In the genomic region with DNA sequence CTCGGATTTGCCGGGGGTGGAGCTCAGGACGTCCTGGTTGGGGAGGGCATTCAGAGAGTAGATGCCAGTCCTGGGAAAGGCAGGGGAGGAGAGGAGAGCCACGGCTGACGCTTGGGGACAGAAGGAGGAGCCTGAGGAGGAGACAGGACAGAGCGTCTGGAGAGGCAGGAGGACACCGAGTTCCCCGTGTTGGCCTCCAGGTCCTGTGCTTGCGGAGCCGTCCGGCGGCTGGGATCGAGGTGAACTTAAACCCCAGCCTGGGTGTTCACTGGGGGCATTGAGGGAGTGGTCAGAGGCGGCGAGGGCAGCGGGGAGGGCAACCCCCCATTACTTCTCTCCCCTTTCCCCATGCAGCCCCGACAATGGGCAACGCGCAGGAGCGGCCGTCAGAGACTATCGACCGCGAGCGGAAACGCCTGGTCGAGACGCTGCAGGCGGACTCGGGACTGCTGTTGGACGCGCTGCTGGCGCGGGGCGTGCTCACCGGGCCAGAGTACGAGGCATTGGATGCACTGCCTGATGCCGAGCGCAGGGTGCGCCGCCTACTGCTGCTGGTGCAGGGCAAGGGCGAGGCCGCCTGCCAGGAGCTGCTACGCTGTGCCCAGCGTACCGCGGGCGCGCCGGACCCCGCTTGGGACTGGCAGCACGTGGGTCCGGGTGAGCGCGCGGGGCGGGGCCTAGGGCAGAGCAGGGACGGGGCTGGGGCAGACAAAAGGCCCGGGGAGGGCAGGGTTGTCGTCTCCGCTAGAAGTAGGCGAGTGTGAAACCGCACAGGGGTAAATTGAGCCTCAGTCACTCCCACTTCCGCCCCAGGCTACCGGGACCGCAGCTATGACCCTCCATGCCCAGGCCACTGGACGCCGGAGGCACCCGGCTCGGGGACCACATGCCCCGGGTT, we compare ENCODE assay signal across 8 cellular contexts. TPM values are rescaled to one million over a fixed set of nuclear protein-coding genes. Genes with fewer than 3 reads are reported as not detected.
DNase-seq lines count a peak whose midpoint lies in the region; ATAC-seq and TF ChIP-seq lines count a peak whose summit lies in the region.

No MANE protein-coding gene starts in this region.

- DNase-seq in NCI-H345 (lab: John Stamatoyannopoulos, UW) (peak; percentile 47), NCI-H345 treated with DMSO at 0.1 percent for 48 hours (lab: John Stamatoyannopoulos, UW; ENCODE audit: unreplicated experiment) (no peak), NCI-H226 (peak; percentile 95), lower lobe of right lung (peak; percentile 93)
- DNase-seq in activated CD4-positive, alpha-beta memory T cell treated with anti-CD3 and anti-CD28 coated beads, Interleukin-2, amount 10 ng/mL, durations not matched to agents 7 days and 5 days, result peak; percentile 77
- DNase-seq in effector memory CD4-positive, alpha-beta T cell, result peak; percentile 47 to 63 (median 63)

- peaks cover 42% of the 10 kb centered on the region for H3K36me3 Mint-ChIP-seq in activated CD4-positive, alpha-beta memory T cell treated with anti-CD3 and anti-CD28 coated beads, Interleukin-2, amount 10 ng/mL, durations not matched to agents 7 days and 5 days (ENCODE audit: low read depth)
- H3K36me3 Mint-ChIP-seq in stimulated activated memory B cell treated with anti-CD40 and anti-IgM and Interleukin-4, amounts not matched to agents 10 μg/mL and 1 μg/mL and 100 μg/mL, for 72 hours, result no peaks in the 10 kb centered on the region

- peaks cover 35% of the 10 kb centered on the region for H3K27me3 Mint-ChIP-seq in activated CD4-positive, alpha-beta memory T cell treated with anti-CD3 and anti-CD28 coated beads, Interleukin-2, amount 10 ng/mL, durations not matched to agents 7 days and 5 days
- H3K27me3 Mint-ChIP-seq in stimulated activated memory B cell treated with anti-CD40 and anti-IgM and Interleukin-4, amounts not matched to agents 10 μg/mL and 1 μg/mL and 100 μg/mL, for 72 hours, result peaks cover 87% of the 10 kb centered on the region

- no peak overlapping the region for H3K27ac ChIP-seq in effector memory CD4-positive, alpha-beta T cell (ENCODE audit: insufficient read depth, low read length, poor library complexity, severe bottlenecking)
- H3K27ac ChIP-seq in lower lobe of right lung, result peak overlapping the region; percentile 87

- intact Hi-C loops in lower lobe of right lung (cut with DNase I), result no loop called here

- peaks cover 63% of the 10 kb centered on the region for H3K4me1 Mint-ChIP-seq in activated CD4-positive, alpha-beta memory T cell treated with anti-CD3 and anti-CD28 coated beads, Interleukin-2, amount 10 ng/mL, durations not matched to agents 7 days and 5 days
- H3K4me1 Mint-ChIP-seq in stimulated activated memory B cell treated with anti-CD40 and anti-IgM and Interleukin-4, amounts not matched to agents 10 μg/mL and 1 μg/mL and 100 μg/mL, for 72 hours, result peaks cover 38% of the 10 kb centered on the region

- no peaks in the 10 kb centered on the region for H3K9me3 ChIP-seq in effector memory CD4-positive, alpha-beta T cell (ENCODE audit: control insufficient read depth, low read length)
- H3K9me3 ChIP-seq in lower lobe of right lung, result no peaks in the 10 kb centered on the region

- CTCF ChIA-PET in activated CD4-positive, alpha-beta memory T cell treated with anti-CD3 and anti-CD28 coated beads, Interleukin-2, amount 10 ng/mL, durations not matched to agents 7 days and 5 days (lab: Charles Lee), result interaction anchor here (0.8 to 4.2 kb wide), 7 partner anchors 8 to 196 kb away, joined by 3 to 15 read pairs (median 5); no protein-coding TSS in a partner anchor

- ATAC-seq in HG02852 (IDR thresholded peaks at IDR 0.05; ENCODE audit: unreplicated experiment) (peak; percentile 46), lower lobe of right lung (peak; percentile 79 to 83)
- ATAC-seq in stimulated activated memory B cell treated with anti-CD40 and anti-IgM and Interleukin-4, amounts not matched to agents 10 μg/mL and 1 μg/mL and 100 μg/mL, for 72 hours, result peak; percentile 76

- no peaks in the 10 kb centered on the region for H3K9me3 Mint-ChIP-seq in activated CD4-positive, alpha-beta memory T cell treated with anti-CD3 and anti-CD28 coated beads, Interleukin-2, amount 10 ng/mL, durations not matched to agents 7 days and 5 days
- H3K9me3 Mint-ChIP-seq in stimulated activated memory B cell treated with anti-CD40 and anti-IgM and Interleukin-4, amounts not matched to agents 10 μg/mL and 1 μg/mL and 100 μg/mL, for 72 hours, result no peaks in the 10 kb centered on the region

- H3K27ac Mint-ChIP-seq in activated CD4-positive, alpha-beta memory T cell treated with anti-CD3 and anti-CD28 coated beads, Interleukin-2, amount 10 ng/mL, durations not matched to agents 7 days and 5 days, result peak overlapping the region; percentile 52
- peak overlapping the region; percentile 65 for H3K27ac Mint-ChIP-seq in stimulated activated memory B cell treated with anti-CD40 and anti-IgM and Interleukin-4, amounts not matched to agents 10 μg/mL and 1 μg/mL and 100 μg/mL, for 72 hours

- H3K27me3 ChIP-seq in effector memory CD4-positive, alpha-beta T cell (replicated peaks; ENCODE audit: control insufficient read depth, insufficient read depth, low read length, poor library complexity, severe bottlenecking), result peaks cover 6% of the 10 kb centered on the region
- H3K27me3 ChIP-seq in lower lobe of right lung (ENCODE audit: low read depth), result no peaks in the 10 kb centered on the region

- peak overlapping the region; percentile 33 for H3K4me3 ChIP-seq in effector memory CD4-positive, alpha-beta T cell (ENCODE audit: insufficient read depth, low read depth, low read length, poor library complexity, severe bottlenecking)
- peak overlapping the region; percentile 59 for H3K4me3 ChIP-seq in lower lobe of right lung

- H3K36me3 ChIP-seq in effector memory CD4-positive, alpha-beta T cell (ENCODE audit: control insufficient read depth, insufficient read depth, low read length), result no peaks in the 10 kb centered on the region
- H3K36me3 ChIP-seq in lower lobe of right lung, result peaks cover 7% of the 10 kb centered on the region

- peaks cover 40% of the 10 kb centered on the region for H3K4me1 ChIP-seq in effector memory CD4-positive, alpha-beta T cell (ENCODE audit: control insufficient read depth, insufficient read depth, low read length, poor library complexity, severe bottlenecking)
- H3K4me1 ChIP-seq in lower lobe of right lung, result peaks cover 86% of the 10 kb centered on the region

- POLR2A ChIA-PET in activated CD4-positive, alpha-beta memory T cell treated with anti-CD3 and anti-CD28 coated beads, Interleukin-2, amount 10 ng/mL, durations not matched to agents 7 days and 5 days (lab: Charles Lee), result interaction anchor here (0.6 to 13.2 kb wide), 5 partner anchors 9 to 198 kb away, joined by 3 to 204 read pairs (median 5); partner anchors contain the start of genes FBXL8, HSF4, MATCAP1 and TRADD

- TF ChIP-seq CTCF in lower lobe of right lung (IDR thresholded peaks at IDR 0.05), result peak; percentile 44

- H3K4me3 Mint-ChIP-seq in activated CD4-positive, alpha-beta memory T cell treated with anti-CD3 and anti-CD28 coated beads, Interleukin-2, amount 10 ng/mL, durations not matched to agents 7 days and 5 days, result peak overlapping the region; percentile 78
- H3K4me3 Mint-ChIP-seq in stimulated activated memory B cell treated with anti-CD40 and anti-IgM and Interleukin-4, amounts not matched to agents 10 μg/mL and 1 μg/mL and 100 μg/mL, for 72 hours, result peak overlapping the region; percentile 79

RNA-seq across cellular contexts. Expression of gene NOL3, which starts 3.7 kb away (rescaled TPM):
- 10 to 100 TPM; 35.6 to 36.7 TPM for total RNA-seq in activated CD4-positive, alpha-beta memory T cell treated with anti-CD3 and anti-CD28 coated beads, Interleukin-2, amount 10 ng/mL, durations not matched to agents 7 days and 5 days
- 55.6 TPM for total RNA-seq in lower lobe of right lung

RNA-seq across cellular contexts. Expression of gene HSF4, which starts 9.5 kb away (rescaled TPM):
- 100 to 1,000 TPM; 107 to 110 TPM for total RNA-seq in activated CD4-positive, alpha-beta memory T cell treated with anti-CD3 and anti-CD28 coated beads, Interleukin-2, amount 10 ng/mL, durations not matched to agents 7 days and 5 days
- total RNA-seq in lower lobe of right lung, result 76.3 TPM

RNA-seq across cellular contexts. Expression of gene MATCAP1, which starts 9.7 kb away (rescaled TPM):
- total RNA-seq in activated CD4-positive, alpha-beta memory T cell treated with anti-CD3 and anti-CD28 coated beads, Interleukin-2, amount 10 ng/mL, durations not matched to agents 7 days and 5 days, result 10 to 100 TPM; 63.9 to 70.9 TPM
- total RNA-seq in lower lobe of right lung, result 29.0 TPM

RNA-seq across cellular contexts. Expression of gene FBXL8, which starts 14.3 kb away (rescaled TPM):
- 10 to 100 TPM; 52.3 to 54.4 TPM for total RNA-seq in activated CD4-positive, alpha-beta memory T cell treated with anti-CD3 and anti-CD28 coated beads, Interleukin-2, amount 10 ng/mL, durations not matched to agents 7 days and 5 days
- total RNA-seq in lower lobe of right lung, result 32.9 TPM

RNA-seq across cellular contexts. Expression of gene TRADD, which starts 14.3 kb away (rescaled TPM):
- 10 to 100 TPM; 96.9 to 97.3 TPM for total RNA-seq in activated CD4-positive, alpha-beta memory T cell treated with anti-CD3 and anti-CD28 coated beads, Interleukin-2, amount 10 ng/mL, durations not matched to agents 7 days and 5 days
- total RNA-seq in lower lobe of right lung, result 28.4 TPM
